7 cellular contexts compared by ENCODE assay signal in genomic region chr6:160137989-160138835, GRCh38. TPM values are rescaled to one million over a fixed set of nuclear protein-coding genes. Genes with fewer than 3 reads are reported as not detected.
DNase-seq lines count a peak whose midpoint lies in the region; ATAC-seq and TF ChIP-seq lines count a peak whose summit lies in the region.

No MANE protein-coding gene starts in this region.

- H3K36me3 ChIP-seq in HCT116 (ENCODE audit: control insufficient read depth in 1 of 2, insufficient read depth in 2 of 2, low read length in 2 of 2): no peaks in the 10 kb centered on the region
- H3K36me3 ChIP-seq in mesendoderm (ENCODE audit: control insufficient read depth, insufficient read depth, low read length): no peaks in the 10 kb centered on the region

- peak; percentile 61 for ATAC-seq in HCT116

- intact Hi-C loops in HCT116 (cut with micrococcal nuclease): loop anchor here (1.0 to 10.0 kb wide), 2 partner anchors 157 to 318 kb away; no protein-coding TSS in a partner anchor

- H3K27me3 Mint-ChIP-seq in activated CD4-positive, alpha-beta T cell treated with anti-CD3 and anti-CD28 coated beads, Interleukin-2, amount 10 ng/mL, durations not matched to agents 7 days and 5 days: no peaks in the 10 kb centered on the region

- RAD21 ChIA-PET in HCT116 (lab: Charles Lee; ENCODE audit: low non-redundant PET in 1 of 2, low total read pairs in 2 of 2, uncharacterized antibody in 2 of 2, unreplicated experiment in 2 of 2): interaction anchor here (0.6 to 1.3 kb wide), 3 partner anchors 317 to 450 kb away, joined by 3 to 6 read pairs (median 5); no protein-coding TSS in a partner anchor

- TF ChIP-seq RAD21 in HCT116 (IDR thresholded peaks at IDR 0.05; ENCODE audit: low read depth): peak; percentile 82

- H3K4me2 ChIP-seq in HCT116 (ENCODE audit: low read length) (no peak overlapping the region), mesendoderm (ENCODE audit: low read length) (no peak overlapping the region)

- no peaks in the 10 kb centered on the region for H3K9me3 Mint-ChIP-seq in activated CD4-positive, alpha-beta T cell treated with anti-CD3 and anti-CD28 coated beads, Interleukin-2, amount 10 ng/mL, durations not matched to agents 7 days and 5 days

- H3K4me1 ChIP-seq in HCT116 (ENCODE audit: control insufficient read depth in 1 of 2, insufficient read depth in 2 of 2, low read length in 2 of 2) (peaks cover 0 to 11% of the 10 kb centered on the region in 2 experiments; a peak in 1 of 4 replicates), mesendoderm (ENCODE audit: control insufficient read depth, low read depth, low read length) (peaks cover 2% of the 10 kb centered on the region)

- CTCF ChIA-PET in HCT116 (lab: Charles Lee): interaction anchor here (1.0 to 2.3 kb wide), 4 partner anchors 83 to 317 kb away, joined by 3 to 19 read pairs (median 6); no protein-coding TSS in a partner anchor
- CTCF ChIA-PET in activated CD4-positive, alpha-beta T cell treated with anti-CD3 and anti-CD28 coated beads, Interleukin-2, amount 10 ng/mL, durations not matched to agents 7 days and 5 days (lab: Charles Lee): interaction anchor here (0.6 to 1.8 kb wide), 6 partner anchors 9 to 396 kb away, joined by 3 to 5 read pairs (median 4); no protein-coding TSS in a partner anchor

- POLR2A ChIA-PET in HCT116 (lab: Charles Lee): no interaction called here
- POLR2A ChIA-PET in activated CD4-positive, alpha-beta T cell treated with anti-CD3 and anti-CD28 coated beads, Interleukin-2, amount 10 ng/mL, durations not matched to agents 7 days and 5 days (lab: Charles Lee): no interaction called here

- no peaks in the 10 kb centered on the region for H4K20me1 ChIP-seq in HCT116 (ENCODE audit: insufficient read depth)

- H3K4me3 ChIP-seq in HCT116 (replicated peaks in 1 of 2; ENCODE audit: low read depth in 1 of 2, low read length in 2 of 2) (no peak overlapping the region), mesendoderm (ENCODE audit: low read length) (no peak overlapping the region)

- peaks cover 9% of the 10 kb centered on the region for H3K4me1 Mint-ChIP-seq in activated CD4-positive, alpha-beta T cell treated with anti-CD3 and anti-CD28 coated beads, Interleukin-2, amount 10 ng/mL, durations not matched to agents 7 days and 5 days

- H2BK5ac ChIP-seq in mesendoderm (ENCODE audit: low read length): no peak overlapping the region

- no peak for TF ChIP-seq POLR2A in HCT116 (IDR thresholded peaks at IDR 0.05; ENCODE audit: borderline replicate concordance, extremely low read depth, insufficient read depth, insufficient read length)

- no peak overlapping the region for H4K8ac ChIP-seq in mesendoderm (ENCODE audit: low read depth, low read length)

- no peak overlapping the region for H3K4me3 Mint-ChIP-seq in activated CD4-positive, alpha-beta T cell treated with anti-CD3 and anti-CD28 coated beads, Interleukin-2, amount 10 ng/mL, durations not matched to agents 7 days and 5 days

- BruUV-seq in HCT116 (replicated peaks; lab: Mats Ljungman, UMichigan): no TSS peak

- H3K27ac ChIP-seq in HCT116 (ENCODE audit: low read depth, low read length): no peak overlapping the region
- H3K27ac ChIP-seq in mesendoderm (ENCODE audit: low read depth, low read length): no peak overlapping the region

- TF ChIP-seq CTCF in GM12872 (IDR thresholded peaks at IDR 0.05; ENCODE audit: insufficient read depth, low read depth, low read length): peak; percentile 83
- peak in 2 of 3 experiments; percentile 70 to 71; a peak in 5 of 6 replicates for TF ChIP-seq CTCF in HCT116 (IDR thresholded peaks at IDR 0.05 in 2 of 3, conservative IDR thresholded peaks at IDR 0.05 in 1 of 3; ENCODE audit: borderline replicate concordance in 1 of 3, insufficient read depth in 1 of 3, low read depth in 2 of 3, low read length in 2 of 3)

- H3K56ac ChIP-seq in mesendoderm (ENCODE audit: low read length): peak overlapping the region; percentile 6

- peak overlapping the region; percentile 16 for H2AK5ac ChIP-seq in mesendoderm (ENCODE audit: low read length)

- no peak overlapping the region for H2BK120ac ChIP-seq in mesendoderm (ENCODE audit: low read depth, low read length)

- no peak overlapping the region for H3K9ac ChIP-seq in HCT116 (ENCODE audit: low read length)
- no peak overlapping the region for H3K9ac ChIP-seq in mesendoderm (ENCODE audit: low read length)

- H3K18ac ChIP-seq in mesendoderm (ENCODE audit: low read length): peak overlapping the region; percentile 43

- DNase-seq in HCT116 (ENCODE audit: low read depth, low spot score) (peak; percentile 32), NCI-H1694 (lab: John Stamatoyannopoulos, UW) (peak; percentile 19), mesendoderm (peak; percentile 64)
- peak; percentile 79 for DNase-seq in activated CD4-positive, alpha-beta T cell treated with anti-CD3 and anti-CD28 coated beads, Interleukin-2, amount 10 ng/mL, durations not matched to agents 7 days and 5 days
- peak; percentile 27 for DNase-seq in effector CD8-positive, alpha-beta T cell (lab: John Stamatoyannopoulos, UW)
- DNase-seq in stimulated activated CD8-positive, alpha-beta memory T cell treated with anti-CD3 and anti-CD28 coated beads, Interleukin-7, amount 100 ng/mL, for 1 hour (ENCODE audit: low read depth in 2 of 2): peak; percentile 18 to 28

- no peaks in the 10 kb centered on the region for H3K79me2 ChIP-seq in HCT116 (ENCODE audit: insufficient read depth, low read length)
- H3K79me2 ChIP-seq in mesendoderm (ENCODE audit: control insufficient read depth, insufficient read depth, low read length): no peaks in the 10 kb centered on the region

- H2BK15ac ChIP-seq in mesendoderm (replicated peaks; ENCODE audit: low read depth): no peak overlapping the region

- H3K36me3 Mint-ChIP-seq in activated CD4-positive, alpha-beta T cell treated with anti-CD3 and anti-CD28 coated beads, Interleukin-2, amount 10 ng/mL, durations not matched to agents 7 days and 5 days (ENCODE audit: low read depth): no peaks in the 10 kb centered on the region

- no peaks in the 10 kb centered on the region for H3K27me3 ChIP-seq in HCT116 (ENCODE audit: insufficient read depth, low read length)
- H3K27me3 ChIP-seq in mesendoderm (ENCODE audit: insufficient read depth, low read length, poor library complexity): no peaks in the 10 kb centered on the region

- no peaks in the 10 kb centered on the region for H3K79me1 ChIP-seq in mesendoderm (ENCODE audit: low read length)

- H3K9me2 ChIP-seq in HCT116 (ENCODE audit: insufficient read depth): no peaks in the 10 kb centered on the region

- no CpG with 5 or more reads among the region's 8 CpGs for WGBS in mesendoderm (ENCODE audit: extremely low coverage, insufficient coverage, low lambda C conversion rate)

- no peaks in the 10 kb centered on the region for H3K9me3 ChIP-seq in HCT116 (ENCODE audit: control insufficient read depth in 1 of 2, insufficient read depth in 1 of 2, low read depth in 1 of 2, low read length in 2 of 2)

- H3K27ac Mint-ChIP-seq in activated CD4-positive, alpha-beta T cell treated with anti-CD3 and anti-CD28 coated beads, Interleukin-2, amount 10 ng/mL, durations not matched to agents 7 days and 5 days: peak overlapping the region; percentile 21

- H3K23ac ChIP-seq in mesendoderm (ENCODE audit: low read length): no peak overlapping the region

- H3K4ac ChIP-seq in mesendoderm (ENCODE audit: low read depth, low read length): no peak overlapping the region

- no peak overlapping the region for H4K5ac ChIP-seq in mesendoderm (ENCODE audit: low read length)

- H2AFZ ChIP-seq in HCT116 (ENCODE audit: low read depth, low read length, poor library complexity, severe bottlenecking): no peak overlapping the region

TF ChIP-seq in HCT116, 20 proteins besides CTCF, POLR2A, EP300 and RAD21:
- TF ChIP-seq SP1 (IDR thresholded peaks at IDR 0.05; ENCODE audit: low read depth): no peak
- TF ChIP-seq TCF7L2 (IDR thresholded peaks at IDR 0.05; ENCODE audit: borderline replicate concordance, extremely low read depth, insufficient read depth, insufficient read length): no peak
- TF ChIP-seq EGR1 (IDR thresholded peaks at IDR 0.05; ENCODE audit: low read depth): no peak
- no peak for TF ChIP-seq EZH2phosphoT487 (IDR thresholded peaks at IDR 0.05; ENCODE audit: borderline replicate concordance)
- no peak for TF ChIP-seq ZNF274 (IDR thresholded peaks at IDR 0.05; ENCODE audit: low read depth, low read length)

RNA-seq across cellular contexts. Expression of gene SLC22A1, which starts 16.6 kb away (rescaled TPM):
- total RNA-seq in HCT116 (2021; ENCODE audit: unreplicated experiment): 0.86 TPM
- polyA plus RNA-seq in HCT116 (2012): 0.05 TPM in 1 of 2 replicates, not detected in the other
- total RNA-seq in activated CD4-positive, alpha-beta T cell treated with anti-CD3 and anti-CD28 coated beads, Interleukin-2, amount 10 ng/mL, durations not matched to agents 7 days and 5 days: under 1 TPM; 0.25 to 0.67 TPM
- polyA plus RNA-seq in mesendoderm (2013, experiment 1 of 2): 2.1 TPM
- 2.3 TPM for polyA plus RNA-seq in mesendoderm (2013, experiment 2 of 2)

Comparison
In these comparisons a context has a peak if more than half of its experiments do, and no peak if none do; other contexts are left out.
1. DNase-seq: peak in every context shown above with its lines; median percentile 79 in activated CD4-positive, alpha-beta T cell treated with anti-CD3 and anti-CD28 coated beads, Interleukin-2, amount 10 ng/mL, durations not matched to agents 7 days and 5 days; 64 in mesendoderm; 32 in HCT116; 27 in effector CD8-positive, alpha-beta T cell; 23 in stimulated activated CD8-positive, alpha-beta memory T cell treated with anti-CD3 and anti-CD28 coated beads, Interleukin-7, amount 100 ng/mL, for 1 hour; 19 in NCI-H1694.